Comparison of ENCODE assay signal across 1 cellular context in the genomic region with DNA sequence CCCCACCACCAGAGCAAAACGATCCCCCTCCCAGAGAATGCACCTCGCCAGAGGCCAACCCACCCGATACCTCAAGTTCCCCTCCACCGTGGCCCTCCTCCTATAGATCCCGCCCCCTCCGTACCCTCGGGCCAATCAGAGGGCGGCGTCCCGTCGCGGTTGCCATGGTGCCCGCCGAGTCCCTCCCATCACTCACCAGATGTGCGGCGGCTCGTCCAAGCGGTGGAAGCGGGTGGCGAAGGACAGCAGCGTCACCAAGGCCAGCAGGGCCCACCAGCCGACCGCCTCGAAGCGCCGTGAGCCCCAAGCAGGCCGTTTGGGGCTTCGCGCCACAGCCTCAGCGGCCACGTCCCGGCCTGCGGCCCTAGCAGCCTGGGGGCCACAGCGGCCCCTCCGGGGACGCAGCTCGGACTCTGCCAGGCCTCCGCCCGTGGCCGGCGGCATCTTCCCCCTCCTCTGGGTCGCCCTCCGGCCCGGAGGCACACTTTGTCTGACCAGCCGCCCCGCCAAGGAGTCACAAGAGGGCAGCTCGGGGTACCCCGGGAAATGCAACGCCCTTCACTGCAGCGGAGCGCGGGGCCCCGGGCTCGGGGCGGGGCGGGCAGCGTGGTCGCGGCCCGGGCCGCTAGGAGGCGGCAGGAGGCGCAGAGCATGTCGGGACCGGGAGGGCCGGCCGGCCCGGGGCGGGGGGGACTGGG.
TF ChIP-seq lines count a peak whose summit lies in the region.

A gene with protein sequence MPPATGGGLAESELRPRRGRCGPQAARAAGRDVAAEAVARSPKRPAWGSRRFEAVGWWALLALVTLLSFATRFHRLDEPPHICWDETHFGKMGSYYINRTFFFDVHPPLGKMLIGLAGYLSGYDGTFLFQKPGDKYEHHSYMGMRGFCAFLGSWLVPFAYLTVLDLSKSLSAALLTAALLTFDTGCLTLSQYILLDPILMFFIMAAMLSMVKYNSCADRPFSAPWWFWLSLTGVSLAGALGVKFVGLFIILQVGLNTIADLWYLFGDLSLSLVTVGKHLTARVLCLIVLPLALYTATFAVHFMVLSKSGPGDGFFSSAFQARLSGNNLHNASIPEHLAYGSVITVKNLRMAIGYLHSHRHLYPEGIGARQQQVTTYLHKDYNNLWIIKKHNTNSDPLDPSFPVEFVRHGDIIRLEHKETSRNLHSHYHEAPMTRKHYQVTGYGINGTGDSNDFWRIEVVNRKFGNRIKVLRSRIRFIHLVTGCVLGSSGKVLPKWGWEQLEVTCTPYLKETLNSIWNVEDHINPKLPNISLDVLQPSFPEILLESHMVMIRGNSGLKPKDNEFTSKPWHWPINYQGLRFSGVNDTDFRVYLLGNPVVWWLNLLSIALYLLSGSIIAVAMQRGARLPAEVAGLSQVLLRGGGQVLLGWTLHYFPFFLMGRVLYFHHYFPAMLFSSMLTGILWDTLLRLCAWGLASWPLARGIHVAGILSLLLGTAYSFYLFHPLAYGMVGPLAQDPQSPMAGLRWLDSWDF (minus strand): TSS at position 646 of the 698 bp plus-strand sequence. CDS start 202 bp downstream, at position 444.

TF ChIP-seq in HEK293, 187 proteins besides CTCF, POLR2A, EP300 and RAD21 (continued from another document):
- TF ChIP-seq ZNF133 (tag by site-specific recombination; IDR thresholded peaks at IDR 0.05) (no peak), ZNF501 (tag by site-specific recombination; IDR thresholded peaks at IDR 0.05) (peak; percentile 67), ZNF16 (tag by site-specific recombination; IDR thresholded peaks at IDR 0.05; ENCODE audit: low read depth) (no peak), ZNF777 (tag by site-specific recombination; IDR thresholded peaks at IDR 0.05; ENCODE audit: borderline replicate concordance) (no peak), YY2 (tag by site-specific recombination; IDR thresholded peaks at IDR 0.05) (0 out of 2 replicates have a peak, but pooled peaks have one; percentile 19), ZNF324 (tag by site-specific recombination; IDR thresholded peaks at IDR 0.05) (no peak), ZNF274 (IDR thresholded peaks at IDR 0.05; ENCODE audit: low read length) (no peak), ZNF274 (tag by site-specific recombination; IDR thresholded peaks at IDR 0.05; ENCODE audit: borderline replicate concordance) (no peak), ZNF623 (tag by site-specific recombination; IDR thresholded peaks at IDR 0.05) (no peak), ZNF707 (tag by site-specific recombination; IDR thresholded peaks at IDR 0.05) (no peak), ZBTB17 (tag by site-specific recombination; IDR thresholded peaks at IDR 0.05) (no peak), ZBTB7A (tag by site-specific recombination; IDR thresholded peaks at IDR 0.05; ENCODE audit: low read depth) (peak; percentile 58; the same call in 1 of the 2 replicates), GLI2 (tag by site-specific recombination; IDR thresholded peaks at IDR 0.05; ENCODE audit: borderline replicate concordance, low read depth) (no peak), ZNF404 (tag by site-specific recombination; IDR thresholded peaks at IDR 0.05) (no peak), ZNF335 (tag by site-specific recombination; conservative IDR thresholded peaks at IDR 0.05) (no peak), ZNF660 (tag by site-specific recombination; IDR thresholded peaks at IDR 0.05) (0 out of 2 replicates have a peak, but pooled peaks have one; percentile 15), ZNF76 (tag by site-specific recombination; IDR thresholded peaks at IDR 0.05; ENCODE audit: borderline replicate concordance, low read depth) (no peak), ZNF416 (tag by site-specific recombination; IDR thresholded peaks at IDR 0.05) (no peak), ZFP3 (tag by site-specific recombination; IDR thresholded peaks at IDR 0.05; ENCODE audit: low read depth) (no peak)
- TF ChIP-seq, protein P1, sequence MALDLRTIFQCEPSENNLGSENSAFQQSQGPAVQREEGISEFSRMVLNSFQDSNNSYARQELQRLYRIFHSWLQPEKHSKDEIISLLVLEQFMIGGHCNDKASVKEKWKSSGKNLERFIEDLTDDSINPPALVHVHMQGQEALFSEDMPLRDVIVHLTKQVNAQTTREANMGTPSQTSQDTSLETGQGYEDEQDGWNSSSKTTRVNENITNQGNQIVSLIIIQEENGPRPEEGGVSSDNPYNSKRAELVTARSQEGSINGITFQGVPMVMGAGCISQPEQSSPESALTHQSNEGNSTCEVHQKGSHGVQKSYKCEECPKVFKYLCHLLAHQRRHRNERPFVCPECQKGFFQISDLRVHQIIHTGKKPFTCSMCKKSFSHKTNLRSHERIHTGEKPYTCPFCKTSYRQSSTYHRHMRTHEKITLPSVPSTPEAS (tag by site-specific recombination; IDR thresholded peaks at IDR 0.05) = no peak
- TF ChIP-seq, protein P2, sequence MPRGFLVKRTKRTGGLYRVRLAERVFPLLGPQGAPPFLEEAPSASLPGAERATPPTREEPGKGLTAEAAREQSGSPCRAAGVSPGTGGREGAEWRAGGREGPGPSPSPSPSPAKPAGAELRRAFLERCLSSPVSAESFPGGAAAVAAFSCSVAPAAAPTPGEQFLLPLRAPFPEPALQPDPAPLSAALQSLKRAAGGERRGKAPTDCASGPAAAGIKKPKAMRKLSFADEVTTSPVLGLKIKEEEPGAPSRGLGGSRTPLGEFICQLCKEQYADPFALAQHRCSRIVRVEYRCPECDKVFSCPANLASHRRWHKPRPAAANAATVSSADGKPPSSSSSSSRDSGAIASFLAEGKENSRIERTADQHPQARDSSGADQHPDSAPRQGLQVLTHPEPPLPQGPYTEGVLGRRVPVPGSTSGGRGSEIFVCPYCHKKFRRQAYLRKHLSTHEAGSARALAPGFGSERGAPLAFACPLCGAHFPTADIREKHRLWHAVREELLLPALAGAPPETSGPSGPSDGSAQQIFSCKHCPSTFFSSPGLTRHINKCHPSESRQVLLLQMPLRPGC (tag by site-specific recombination; IDR thresholded peaks at IDR 0.05) = 0 out of 2 replicates have a peak, but pooled peaks have one; percentile 9
- TF ChIP-seq, protein P3, sequence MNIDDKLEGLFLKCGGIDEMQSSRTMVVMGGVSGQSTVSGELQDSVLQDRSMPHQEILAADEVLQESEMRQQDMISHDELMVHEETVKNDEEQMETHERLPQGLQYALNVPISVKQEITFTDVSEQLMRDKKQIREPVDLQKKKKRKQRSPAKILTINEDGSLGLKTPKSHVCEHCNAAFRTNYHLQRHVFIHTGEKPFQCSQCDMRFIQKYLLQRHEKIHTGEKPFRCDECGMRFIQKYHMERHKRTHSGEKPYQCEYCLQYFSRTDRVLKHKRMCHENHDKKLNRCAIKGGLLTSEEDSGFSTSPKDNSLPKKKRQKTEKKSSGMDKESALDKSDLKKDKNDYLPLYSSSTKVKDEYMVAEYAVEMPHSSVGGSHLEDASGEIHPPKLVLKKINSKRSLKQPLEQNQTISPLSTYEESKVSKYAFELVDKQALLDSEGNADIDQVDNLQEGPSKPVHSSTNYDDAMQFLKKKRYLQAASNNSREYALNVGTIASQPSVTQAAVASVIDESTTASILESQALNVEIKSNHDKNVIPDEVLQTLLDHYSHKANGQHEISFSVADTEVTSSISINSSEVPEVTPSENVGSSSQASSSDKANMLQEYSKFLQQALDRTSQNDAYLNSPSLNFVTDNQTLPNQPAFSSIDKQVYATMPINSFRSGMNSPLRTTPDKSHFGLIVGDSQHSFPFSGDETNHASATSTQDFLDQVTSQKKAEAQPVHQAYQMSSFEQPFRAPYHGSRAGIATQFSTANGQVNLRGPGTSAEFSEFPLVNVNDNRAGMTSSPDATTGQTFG (tag by site-specific recombination; IDR thresholded peaks at IDR 0.05; ENCODE audit: borderline replicate concordance) = no peak
- TF ChIP-seq, protein P4, sequence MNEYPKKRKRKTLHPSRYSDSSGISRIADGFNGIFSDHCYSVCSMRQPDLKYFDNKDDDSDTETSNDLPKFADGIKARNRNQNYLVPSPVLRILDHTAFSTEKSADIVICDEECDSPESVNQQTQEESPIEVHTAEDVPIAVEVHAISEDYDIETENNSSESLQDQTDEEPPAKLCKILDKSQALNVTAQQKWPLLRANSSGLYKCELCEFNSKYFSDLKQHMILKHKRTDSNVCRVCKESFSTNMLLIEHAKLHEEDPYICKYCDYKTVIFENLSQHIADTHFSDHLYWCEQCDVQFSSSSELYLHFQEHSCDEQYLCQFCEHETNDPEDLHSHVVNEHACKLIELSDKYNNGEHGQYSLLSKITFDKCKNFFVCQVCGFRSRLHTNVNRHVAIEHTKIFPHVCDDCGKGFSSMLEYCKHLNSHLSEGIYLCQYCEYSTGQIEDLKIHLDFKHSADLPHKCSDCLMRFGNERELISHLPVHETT (tag by site-specific recombination; IDR thresholded peaks at IDR 0.05) = no peak
- TF ChIP-seq, protein P5, sequence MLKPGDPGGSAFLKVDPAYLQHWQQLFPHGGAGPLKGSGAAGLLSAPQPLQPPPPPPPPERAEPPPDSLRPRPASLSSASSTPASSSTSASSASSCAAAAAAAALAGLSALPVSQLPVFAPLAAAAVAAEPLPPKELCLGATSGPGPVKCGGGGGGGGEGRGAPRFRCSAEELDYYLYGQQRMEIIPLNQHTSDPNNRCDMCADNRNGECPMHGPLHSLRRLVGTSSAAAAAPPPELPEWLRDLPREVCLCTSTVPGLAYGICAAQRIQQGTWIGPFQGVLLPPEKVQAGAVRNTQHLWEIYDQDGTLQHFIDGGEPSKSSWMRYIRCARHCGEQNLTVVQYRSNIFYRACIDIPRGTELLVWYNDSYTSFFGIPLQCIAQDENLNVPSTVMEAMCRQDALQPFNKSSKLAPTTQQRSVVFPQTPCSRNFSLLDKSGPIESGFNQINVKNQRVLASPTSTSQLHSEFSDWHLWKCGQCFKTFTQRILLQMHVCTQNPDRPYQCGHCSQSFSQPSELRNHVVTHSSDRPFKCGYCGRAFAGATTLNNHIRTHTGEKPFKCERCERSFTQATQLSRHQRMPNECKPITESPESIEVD (tag by site-specific recombination; IDR thresholded peaks at IDR 0.05) = no peak
